9 cellular contexts compared by ENCODE assay signal in genomic region chr5:69367697-69368279, GRCh38. TPM values are rescaled to one million over a fixed set of nuclear protein-coding genes. Genes with fewer than 3 reads are reported as not detected.
A peak's percentile ranks its signal among the peaks of the same experiment; 100 is the strongest.
DNase-seq lines count a peak whose midpoint lies in the region; ATAC-seq, FAIRE-seq and TF ChIP-seq lines count a peak whose summit lies in the region.
"Had no signal": no experiment of that assay in that cellular context is flagged by ENCODE, and none has a peak within 500 bp of the region (broad histone marks: within the 10 kb centered on the region; RNA-seq: fewer than 3 reads in every experiment).

No MANE protein-coding gene starts in this region.

- no peak for TF ChIP-seq POLR2A in K562 (conservative IDR thresholded peaks at IDR 0.05)

- peak overlapping the region; percentile 85 to 97; a peak in 3 of 4 replicates for H3K9ac ChIP-seq in K562 (ENCODE audit: insufficient read depth in 1 of 2, low read depth in 2 of 2, low read length in 2 of 2)
- H3K9ac ChIP-seq in muscle layer of colon (ENCODE audit: low read length) = peak overlapping the region; percentile 90

- BruUV-seq in K562 (replicated peaks; lab: Mats Ljungman, UMichigan) = no TSS peak

- peaks cover 0 to 6% of the 10 kb centered on the region in 2 experiments; a peak in 4 of 5 replicates for H3K4me1 ChIP-seq in K562 (replicated peaks in 1 of 2; ENCODE audit: control insufficient read depth in 2 of 2, insufficient read depth in 2 of 2, low read length in 2 of 2)
- H3K4me1 ChIP-seq in muscle layer of colon (ENCODE audit: insufficient read depth, low read length) = peaks cover 25% of the 10 kb centered on the region

- ATAC-seq in K562 = peak; percentile 4
- ATAC-seq in HG02571 (IDR thresholded peaks at IDR 0.05; ENCODE audit: unreplicated experiment) = no peak
- ATAC-seq in HG02678 (IDR thresholded peaks at IDR 0.05; ENCODE audit: unreplicated experiment) = no peak
- ATAC-seq in GM21447 (IDR thresholded peaks at IDR 0.05; ENCODE audit: unreplicated experiment) = no peak

- H3K4me2 ChIP-seq in K562 (ENCODE audit: insufficient read depth, low read length) = peak overlapping the region; percentile 96

- peaks cover 97% of the 10 kb centered on the region for H3K79me2 ChIP-seq in K562 (ENCODE audit: control insufficient read depth, insufficient read depth, low read length)

- peak in 1 of 2 experiments; percentile 31; a peak in 2 of 4 replicates for TF ChIP-seq RAD21 in K562 (CRISPR knock-in tag; conservative IDR thresholded peaks at IDR 0.05 in 1 of 2, IDR thresholded peaks at IDR 0.05 in 1 of 2)

- peaks cover 47% of the 10 kb centered on the region for H3K36me3 ChIP-seq in K562 (ENCODE audit: control insufficient read depth, insufficient read depth, low read length)
- peaks cover 16% of the 10 kb centered on the region for H3K36me3 ChIP-seq in muscle layer of colon (ENCODE audit: insufficient read depth, low read length)

- no peaks in the 10 kb centered on the region for H4K20me1 ChIP-seq in K562 (replicated peaks; ENCODE audit: control insufficient read depth, insufficient read depth, low read length)

- H3K9me3 ChIP-seq in K562 (replicated peaks; ENCODE audit: control insufficient read depth, insufficient read depth, low read depth, low read length) (no peaks in the 10 kb centered on the region), muscle layer of colon (ENCODE audit: low read length) (no peaks in the 10 kb centered on the region)

- POLR2A ChIA-PET in K562 (lab: Yijun Ruan, JAX) = interaction anchor here (0.9 kb wide), 1 partner anchor 25 kb away, joined by 4 read pairs; no protein-coding TSS in a partner anchor

- TF ChIP-seq EP300 in K562 (IDR thresholded peaks at IDR 0.05; ENCODE audit: low read length) = no peak

- H2AFZ ChIP-seq in K562 (ENCODE audit: low read depth, low read length) = no peak overlapping the region

- H3K27me3 ChIP-seq in K562 (ENCODE audit: control insufficient read depth in 2 of 2, insufficient read depth in 2 of 2, low read length in 2 of 2) (no peaks in the 10 kb centered on the region), muscle layer of colon (ENCODE audit: control insufficient read depth in 1 of 2, insufficient read depth in 2 of 2, low read length in 2 of 2) (no peaks in the 10 kb centered on the region)

- WGBS in K562 (ENCODE audit: insufficient coverage, low coverage, missing lambda C conversion rate) = 3% methylated on average over 11 of the region's 11 CpGs

- intact Hi-C loops in CD14-positive monocyte (cut with micrococcal nuclease) = loop anchor here (5.0 to 10.0 kb wide), 3 partner anchors 133 to 275 kb away; partner anchors contain the start of genes SLC30A5 (in 2 of the 2) and CDK7 (in 1 of the 2)
- intact Hi-C loops in K562 (cut with micrococcal nuclease) = loop anchor here (2.0 kb wide), 2 partner anchors 273 to 325 kb away; partner anchors contain the start of gene SLC30A5

- peaks cover 23% of the 10 kb centered on the region for H3K4me1 Mint-ChIP-seq in CD14-positive monocyte

- H3K9me3 Mint-ChIP-seq in CD14-positive monocyte = no peaks in the 10 kb centered on the region

- in situ Hi-C loops in KBM-7 (cut with MboI; ENCODE audit: low pct_unique_long_range_greater_than_20kb, low sequenced_read_pairs) (no loop called here), K562 (cut with MboI) (no loop called here)

- peaks cover 27 to 39% of the 10 kb centered on the region in 2 donors for H3K36me3 Mint-ChIP-seq in CD14-positive monocyte

- H3K27ac Mint-ChIP-seq in CD14-positive monocyte = peak overlapping the region in 4 of 7 donors; percentile 86 to 96 (median 95)

- no peak for FAIRE-seq in K562 (lab: Jason Lieb, UNC)

- H3K9me1 ChIP-seq in K562 (ENCODE audit: control insufficient read depth, insufficient read depth, low read length) = no peaks in the 10 kb centered on the region

- no peak for TF ChIP-seq CTCF in CD14-positive monocyte (IDR thresholded peaks at IDR 0.05)
- TF ChIP-seq CTCF in K562 (IDR thresholded peaks at IDR 0.05 in 2 of 3, conservative IDR thresholded peaks at IDR 0.05 in 1 of 3; ENCODE audit: insufficient read depth in 2 of 3, low read depth in 1 of 3, low read length in 3 of 3) = peak in 2 of 3 experiments; percentile 8 to 60; a peak in 4 of 6 replicates

- H3K4me3 ChIP-seq in K562 (peak overlapping the region; percentile 70), muscle layer of colon (ENCODE audit: low read depth in 1 of 2, low read length in 2 of 2) (peak overlapping the region in 1 of 2 donors; percentile 81)

- no peaks in the 10 kb centered on the region for H3K27me3 Mint-ChIP-seq in CD14-positive monocyte (ENCODE audit: low read depth in 3 of 3)

- H3K4me3 Mint-ChIP-seq in CD14-positive monocyte = peak overlapping the region; percentile 96 to 97

- H3K27ac ChIP-seq in K562 (ENCODE audit: extremely low read depth, low read depth, low read length) (peak overlapping the region; percentile 99), muscle layer of colon (ENCODE audit: low read depth, low read length) (no peak overlapping the region)

- DNase-seq in CD14-positive monocyte (ENCODE audit: low spot score) = no peak
- DNase-seq in KBM-7 = peak; percentile 22
- DNase-seq in K562 (ENCODE audit: extremely low read depth in 1 of 4, low spot score in 3 of 4) = peak in 1 of 4 experiments; percentile 37
- DNase-seq in stimulated activated CD4-positive, alpha-beta T cell treated with anti-CD3 and anti-CD28 coated beads, Interleukin-4, amount 100 ng/mL, for 24 hours = no peak
- DNase-seq: cortex of kidney had no signal

- CTCF ChIA-PET in K562 (lab: Yijun Ruan, JAX; ENCODE audit: low intra/inter-chr PET ratio) = interaction anchor here (1.6 kb wide), 1 partner anchor 274 kb away, joined by 3 read pairs; the partner anchor contains the start of gene SLC30A5

RNA-seq across cellular contexts. Expression of gene AK6, which starts 1.5 kb away (rescaled TPM):
- polyA plus RNA-seq in CD14-positive monocyte (10 to 100 TPM; 30.6 to 50.3 TPM), K562 (2011; rRNA removed) (95.7 and 151 TPM in 2 replicates), K562 (2014; fragmentation: Illumina TruSeq; extraction: Trizol) (125 and 128 TPM in 2 replicates), K562 (2014; fragmentation: Nextera tagmentation; extraction: Ambion mirVana) (100 to 1,000 TPM; 613 to 669 TPM), K562 (2014; rRNA removed) (143 and 173 TPM in 2 replicates)
- 10.6 and 34.7 TPM in 2 replicates for total RNA-seq in K562 (2011; cell fraction: chromatin; rRNA removed; ENCODE audit: low replicate concordance)
- total RNA-seq in K562 (2011; cell fraction: nucleolus; rRNA removed) = 6.2 and 7.0 TPM in 2 replicates
- total RNA-seq in K562 (2011; cell fraction: nucleoplasm; rRNA removed) = 16.5 and 19.5 TPM in 2 replicates
- total RNA-seq in K562 (2014; rRNA removed) (84.2 and 107 TPM in 2 replicates), K562 (2014; rRNA removed; fragmentation: Illumina TruSeq; extraction: Trizol) (176 and 197 TPM in 2 replicates), K562 (2015; rRNA removed; fragmentation: Illumina TruSeq; extraction: Trizol) (103 and 110 TPM in 2 replicates), K562 (2021) (84.6 and 93.9 TPM in 2 replicates)
- polyA plus RNA-seq in K562 (2011; cell fraction: cytosol; rRNA removed) = 9.2 and 23.2 TPM in 2 replicates
- 11.3 and 23.7 TPM in 2 replicates for polyA plus RNA-seq in K562 (2011; cell fraction: nucleus; rRNA removed)
- 106 and 223 TPM in 2 replicates for polyA plus RNA-seq in K562 (2012)
- 93.0 and 94.2 TPM in 2 replicates for polyA minus RNA-seq in K562 (2011; rRNA and poly(A)+ RNA removed)
- 19.6 and 30.9 TPM in 2 replicates for polyA minus RNA-seq in K562 (2011; cell fraction: cytosol; rRNA and poly(A)+ RNA removed)
- polyA minus RNA-seq in K562 (2011; cell fraction: nucleus; rRNA and poly(A)+ RNA removed) = 7.1 and 15.8 TPM in 2 replicates

RNA-seq across cellular contexts. Expression of gene TAF9, which starts 1.5 kb away (rescaled TPM):
- polyA plus RNA-seq in CD14-positive monocyte = 100 to 1,000 TPM; 143 to 156 TPM
- 59.1 and 122 TPM in 2 replicates for total RNA-seq in K562 (2011; cell fraction: chromatin; rRNA removed; ENCODE audit: low replicate concordance)
- total RNA-seq in K562 (2011; cell fraction: nucleolus; rRNA removed) = 48.5 and 54.9 TPM in 2 replicates
- total RNA-seq in K562 (2011; cell fraction: nucleoplasm; rRNA removed) = 94.4 and 156 TPM in 2 replicates
- 131 and 134 TPM in 2 replicates for total RNA-seq in K562 (2014; rRNA removed)
- 177 and 197 TPM in 2 replicates for total RNA-seq in K562 (2014; rRNA removed; fragmentation: Illumina TruSeq; extraction: Trizol)
- total RNA-seq in K562 (2015; rRNA removed; fragmentation: Illumina TruSeq; extraction: Trizol) = 195 and 207 TPM in 2 replicates
- 119 and 124 TPM in 2 replicates for total RNA-seq in K562 (2021)
- 248 and 338 TPM in 2 replicates for polyA plus RNA-seq in K562 (2011; rRNA removed)
- polyA plus RNA-seq in K562 (2011; cell fraction: cytosol; rRNA removed) = 148 and 207 TPM in 2 replicates
- 74.9 and 128 TPM in 2 replicates for polyA plus RNA-seq in K562 (2011; cell fraction: nucleus; rRNA removed)
- 153 and 163 TPM in 2 replicates for polyA plus RNA-seq in K562 (2012)
- polyA plus RNA-seq in K562 (2014; fragmentation: Illumina TruSeq; extraction: Trizol) = 257 and 310 TPM in 2 replicates
- 100 to 1,000 TPM; 519 to 566 TPM for polyA plus RNA-seq in K562 (2014; fragmentation: Nextera tagmentation; extraction: Ambion mirVana)
- polyA plus RNA-seq in K562 (2014; rRNA removed) = 188 and 189 TPM in 2 replicates
- polyA minus RNA-seq in K562 (2011; rRNA and poly(A)+ RNA removed) = 197 and 219 TPM in 2 replicates
- 41.5 and 56.1 TPM in 2 replicates for polyA minus RNA-seq in K562 (2011; cell fraction: cytosol; rRNA and poly(A)+ RNA removed)
- polyA minus RNA-seq in K562 (2011; cell fraction: nucleus; rRNA and poly(A)+ RNA removed) = 41.3 and 73.9 TPM in 2 replicates

RNA-seq across cellular contexts. Expression of gene RAD17, which starts 1.8 kb away (rescaled TPM):
- polyA plus RNA-seq in CD14-positive monocyte (10 to 100 TPM in 1 of 2 donors, 1 to 10 TPM in 1; 9.6 to 11.6 TPM), K562 (2011; rRNA removed) (45.2 and 47.2 TPM in 2 replicates), K562 (2014; fragmentation: Illumina TruSeq; extraction: Trizol) (40.9 and 50.1 TPM in 2 replicates), K562 (2014; fragmentation: Nextera tagmentation; extraction: Ambion mirVana) (10 to 100 TPM; 25.6 to 44.4 TPM), K562 (2014; rRNA removed) (35.6 and 39.0 TPM in 2 replicates)
- total RNA-seq in K562 (2011; cell fraction: chromatin; rRNA removed; ENCODE audit: low replicate concordance) = 56.1 and 66.3 TPM in 2 replicates
- 61.0 and 79.1 TPM in 2 replicates for total RNA-seq in K562 (2011; cell fraction: nucleolus; rRNA removed)
- total RNA-seq in K562 (2011; cell fraction: nucleoplasm; rRNA removed) = 59.5 and 63.1 TPM in 2 replicates
- total RNA-seq in K562 (2014; rRNA removed) (21.1 and 36.7 TPM in 2 replicates), K562 (2014; rRNA removed; fragmentation: Illumina TruSeq; extraction: Trizol) (40.1 and 41.9 TPM in 2 replicates), K562 (2015; rRNA removed; fragmentation: Illumina TruSeq; extraction: Trizol) (33.6 and 40.7 TPM in 2 replicates), K562 (2021) (32.9 and 35.2 TPM in 2 replicates)
- 15.7 and 17.9 TPM in 2 replicates for polyA plus RNA-seq in K562 (2011; cell fraction: cytosol; rRNA removed)
- polyA plus RNA-seq in K562 (2011; cell fraction: nucleus; rRNA removed) = 44.1 and 52.9 TPM in 2 replicates
- 20.4 and 31.9 TPM in 2 replicates for polyA plus RNA-seq in K562 (2012)
- 35.0 and 43.2 TPM in 2 replicates for polyA minus RNA-seq in K562 (2011; rRNA and poly(A)+ RNA removed)
- polyA minus RNA-seq in K562 (2011; cell fraction: cytosol; rRNA and poly(A)+ RNA removed) = 13.5 and 18.0 TPM in 2 replicates
- 45.4 and 55.8 TPM in 2 replicates for polyA minus RNA-seq in K562 (2011; cell fraction: nucleus; rRNA and poly(A)+ RNA removed)

RNA-seq across cellular contexts. Expression of gene CCDC125, which starts 35.2 kb away (rescaled TPM):
- polyA plus RNA-seq in CD14-positive monocyte (1 to 10 TPM in 1 of 2 donors, under 1 TPM in 1; 0.98 to 1.6 TPM), K562 (2011; rRNA removed) (7.0 and 9.2 TPM in 2 replicates), K562 (2014; fragmentation: Illumina TruSeq; extraction: Trizol) (7.8 and 9.3 TPM in 2 replicates), K562 (2014; fragmentation: Nextera tagmentation; extraction: Ambion mirVana) (1 to 10 TPM; 6.6 to 6.9 TPM), K562 (2014; rRNA removed) (5.9 and 6.3 TPM in 2 replicates)
- 15.2 and 32.9 TPM in 2 replicates for total RNA-seq in K562 (2011; cell fraction: chromatin; rRNA removed; ENCODE audit: low replicate concordance)
- 7.9 and 8.3 TPM in 2 replicates for total RNA-seq in K562 (2011; cell fraction: nucleolus; rRNA removed)
- total RNA-seq in K562 (2011; cell fraction: nucleoplasm; rRNA removed) = 13.6 and 23.6 TPM in 2 replicates
- total RNA-seq in K562 (2014; rRNA removed) (3.1 and 4.7 TPM in 2 replicates), K562 (2014; rRNA removed; fragmentation: Illumina TruSeq; extraction: Trizol) (11.8 and 13.8 TPM in 2 replicates), K562 (2015; rRNA removed; fragmentation: Illumina TruSeq; extraction: Trizol) (8.6 and 9.8 TPM in 2 replicates), K562 (2021) (7.0 and 7.8 TPM in 2 replicates)
- polyA plus RNA-seq in K562 (2011; cell fraction: cytosol; rRNA removed) = 1.6 and 2.6 TPM in 2 replicates
- 4.3 and 6.1 TPM in 2 replicates for polyA plus RNA-seq in K562 (2011; cell fraction: nucleus; rRNA removed)
- 6.6 and 8.3 TPM in 2 replicates for polyA plus RNA-seq in K562 (2012)
- polyA minus RNA-seq in K562 (2011; rRNA and poly(A)+ RNA removed) = 13.6 and 16.0 TPM in 2 replicates
- polyA minus RNA-seq in K562 (2011; cell fraction: cytosol; rRNA and poly(A)+ RNA removed) = 4.2 and 6.6 TPM in 2 replicates
- 3.1 and 6.0 TPM in 2 replicates for polyA minus RNA-seq in K562 (2011; cell fraction: nucleus; rRNA and poly(A)+ RNA removed)

RNA-seq across cellular contexts. Expression of gene MARVELD2, which starts 47.1 kb away (rescaled TPM):
- polyA plus RNA-seq in CD14-positive monocyte (under 1 TPM in 1 of 2 donors, not detected in 1; 0.15 TPM), K562 (2011; rRNA removed) (0.05 and 0.21 TPM in 2 replicates), K562 (2014; fragmentation: Illumina TruSeq; extraction: Trizol) (0.03 TPM in 2 replicates), K562 (2014; fragmentation: Nextera tagmentation; extraction: Ambion mirVana) (under 1 TPM in 1 of 2 experiments, not detected in 1; 0.03 TPM), K562 (2014; rRNA removed) (0.07 TPM in 1 of 2 replicates, not detected in the other)
- 0.72 and 0.79 TPM in 2 replicates for total RNA-seq in K562 (2011; cell fraction: chromatin; rRNA removed; ENCODE audit: low replicate concordance)
- 0.33 and 0.92 TPM in 2 replicates for total RNA-seq in K562 (2011; cell fraction: nucleolus; rRNA removed)
- 0.69 and 0.95 TPM in 2 replicates for total RNA-seq in K562 (2011; cell fraction: nucleoplasm; rRNA removed)
- total RNA-seq in K562 (2014; rRNA removed) (0.08 TPM in 1 of 2 replicates, not detected in the other), K562 (2014; rRNA removed; fragmentation: Illumina TruSeq; extraction: Trizol) (0.04 and 0.13 TPM in 2 replicates), K562 (2015; rRNA removed; fragmentation: Illumina TruSeq; extraction: Trizol) (0.29 and 0.30 TPM in 2 replicates), K562 (2021) (0.09 and 0.13 TPM in 2 replicates)
- 0.07 TPM in 1 of 2 replicates, not detected in the other for polyA plus RNA-seq in K562 (2011; cell fraction: cytosol; rRNA removed)
- polyA plus RNA-seq in K562 (2011; cell fraction: nucleus; rRNA removed) = 0.20 and 0.34 TPM in 2 replicates
- polyA plus RNA-seq in K562 (2012) = 0.03 and 0.08 TPM in 2 replicates
- polyA minus RNA-seq in K562 (2011; rRNA and poly(A)+ RNA removed) = 0.25 and 0.54 TPM in 2 replicates
- not detected in 2 replicates for polyA minus RNA-seq in K562 (2011; cell fraction: cytosol; rRNA and poly(A)+ RNA removed)
- polyA minus RNA-seq in K562 (2011; cell fraction: nucleus; rRNA and poly(A)+ RNA removed) = 0.40 and 0.56 TPM in 2 replicates
